ENCODE assay signal across 2 cellular contexts in the genomic region with DNA sequence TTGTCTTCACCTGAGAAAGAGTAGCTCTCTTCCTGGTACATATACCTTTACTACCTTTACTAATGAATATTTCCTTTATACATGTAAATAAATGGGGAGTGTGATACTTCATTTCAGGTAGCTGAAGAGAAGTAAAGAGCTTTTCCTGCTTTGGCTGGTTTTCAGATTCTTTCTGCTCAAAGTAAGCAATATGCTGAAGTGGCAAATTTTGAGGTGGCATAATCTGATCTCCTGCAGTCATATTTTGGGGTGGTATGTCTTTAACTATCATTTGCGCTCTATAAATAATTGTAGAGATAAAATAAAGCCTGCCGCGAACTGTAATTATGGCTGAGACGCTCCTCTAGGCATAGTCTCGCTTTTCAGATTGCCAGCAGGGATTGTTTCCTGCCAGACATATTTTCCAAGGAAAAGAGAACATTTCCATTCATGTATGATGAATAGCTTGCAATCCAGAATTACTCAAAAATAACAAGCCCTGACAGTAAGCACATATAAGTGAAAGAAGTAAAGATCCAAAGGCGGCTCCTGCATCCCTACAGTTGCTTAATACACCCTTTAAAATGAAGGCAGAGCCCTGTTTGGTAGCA.
TF ChIP-seq lines count a peak whose summit lies in the region.

No MANE protein-coding gene starts in this region.

TF ChIP-seq in K562, 482 proteins besides CTCF, POLR2A, EP300 and RAD21 (continued from another document):
- no peak for TF ChIP-seq RBFOX2 (IDR thresholded peaks at IDR 0.05; ENCODE audit: low read depth, low read length)
- TF ChIP-seq NCOR1 (IDR thresholded peaks at IDR 0.05) = no peak
- TF ChIP-seq NONO (IDR thresholded peaks at IDR 0.05; ENCODE audit: low read depth in 2 of 2, low read length in 1 of 2) = no peak

TF ChIP-seq in neural cell, 6 proteins besides CTCF, POLR2A, EP300 and RAD21 (continued from another document):
- TF ChIP-seq, protein P1, sequence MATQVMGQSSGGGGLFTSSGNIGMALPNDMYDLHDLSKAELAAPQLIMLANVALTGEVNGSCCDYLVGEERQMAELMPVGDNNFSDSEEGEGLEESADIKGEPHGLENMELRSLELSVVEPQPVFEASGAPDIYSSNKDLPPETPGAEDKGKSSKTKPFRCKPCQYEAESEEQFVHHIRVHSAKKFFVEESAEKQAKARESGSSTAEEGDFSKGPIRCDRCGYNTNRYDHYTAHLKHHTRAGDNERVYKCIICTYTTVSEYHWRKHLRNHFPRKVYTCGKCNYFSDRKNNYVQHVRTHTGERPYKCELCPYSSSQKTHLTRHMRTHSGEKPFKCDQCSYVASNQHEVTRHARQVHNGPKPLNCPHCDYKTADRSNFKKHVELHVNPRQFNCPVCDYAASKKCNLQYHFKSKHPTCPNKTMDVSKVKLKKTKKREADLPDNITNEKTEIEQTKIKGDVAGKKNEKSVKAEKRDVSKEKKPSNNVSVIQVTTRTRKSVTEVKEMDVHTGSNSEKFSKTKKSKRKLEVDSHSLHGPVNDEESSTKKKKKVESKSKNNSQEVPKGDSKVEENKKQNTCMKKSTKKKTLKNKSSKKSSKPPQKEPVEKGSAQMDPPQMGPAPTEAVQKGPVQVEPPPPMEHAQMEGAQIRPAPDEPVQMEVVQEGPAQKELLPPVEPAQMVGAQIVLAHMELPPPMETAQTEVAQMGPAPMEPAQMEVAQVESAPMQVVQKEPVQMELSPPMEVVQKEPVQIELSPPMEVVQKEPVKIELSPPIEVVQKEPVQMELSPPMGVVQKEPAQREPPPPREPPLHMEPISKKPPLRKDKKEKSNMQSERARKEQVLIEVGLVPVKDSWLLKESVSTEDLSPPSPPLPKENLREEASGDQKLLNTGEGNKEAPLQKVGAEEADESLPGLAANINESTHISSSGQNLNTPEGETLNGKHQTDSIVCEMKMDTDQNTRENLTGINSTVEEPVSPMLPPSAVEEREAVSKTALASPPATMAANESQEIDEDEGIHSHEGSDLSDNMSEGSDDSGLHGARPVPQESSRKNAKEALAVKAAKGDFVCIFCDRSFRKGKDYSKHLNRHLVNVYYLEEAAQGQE (IDR thresholded peaks at IDR 0.05; ENCODE audit: borderline replicate concordance) = peak; percentile 98
- TF ChIP-seq EZH2 (IDR thresholded peaks at IDR 0.05; ENCODE audit: borderline replicate concordance, insufficient read depth, low read length, poor library complexity, severe bottlenecking) = no peak
